8 cellular contexts compared by ENCODE assay signal in the genomic region with DNA sequence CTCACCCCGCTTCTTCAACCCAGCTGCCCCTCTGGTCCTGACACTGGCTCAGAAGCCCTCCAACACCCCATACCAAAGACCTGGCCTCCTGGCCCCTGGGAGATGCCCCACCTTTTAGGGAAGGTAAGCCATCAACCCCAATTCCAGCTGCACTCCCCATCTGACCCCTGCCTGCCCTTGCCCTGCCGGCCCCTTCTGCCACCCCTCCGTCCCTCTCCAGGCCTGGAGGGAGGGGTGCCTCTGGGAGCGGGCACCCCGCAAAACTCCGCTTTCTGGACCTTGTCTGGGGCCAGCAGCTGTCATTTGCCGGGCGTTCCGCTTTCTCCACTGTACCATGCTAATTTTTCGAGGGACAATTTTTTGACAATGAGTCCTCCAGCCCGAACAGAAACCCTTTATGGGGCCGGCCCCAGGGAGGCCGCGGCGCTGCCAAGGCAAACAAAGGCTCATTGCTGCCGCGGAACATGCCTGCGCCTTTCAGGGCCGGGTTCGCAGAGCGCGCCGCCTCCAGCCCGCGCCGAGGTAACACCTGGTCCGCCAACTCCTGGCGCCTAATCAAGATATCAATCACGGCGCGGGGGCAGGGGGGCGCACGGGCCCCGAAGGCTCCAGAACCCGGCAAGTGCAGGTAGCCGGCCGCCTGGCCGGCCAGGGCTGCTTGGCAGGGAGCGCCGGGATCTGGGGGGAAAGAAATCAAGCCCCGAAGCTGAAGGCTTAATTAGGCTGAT.
A peak's percentile ranks its signal among the peaks of the same experiment; 100 is the strongest.
DNase-seq lines count a peak whose midpoint lies in the region; ATAC-seq and TF ChIP-seq lines count a peak whose summit lies in the region.

No MANE protein-coding gene starts in this region.

- ATAC-seq in PC-3: peak; percentile 55
- ATAC-seq in HG03139 (IDR thresholded peaks at IDR 0.05; ENCODE audit: unreplicated experiment): no peak

- intact Hi-C loops in PC-3 (cut with micrococcal nuclease): loop anchor here (1.0 to 2.0 kb wide), 3 partner anchors 31 to 239 kb away; no protein-coding TSS in a partner anchor

- TF ChIP-seq EP300 in neural cell (conservative IDR thresholded peaks at IDR 0.05; ENCODE audit: poor library complexity, severe bottlenecking): no peak

- no peaks in the 10 kb centered on the region for H3K79me2 ChIP-seq in PC-3 (ENCODE audit: low read length)
- H3K79me2 ChIP-seq in neural cell (replicated peaks; ENCODE audit: insufficient read depth, low read length): no peaks in the 10 kb centered on the region

- H3K9me3 ChIP-seq in PC-3 (ENCODE audit: low read length) (no peaks in the 10 kb centered on the region), neural cell (ENCODE audit: low read length) (no peaks in the 10 kb centered on the region)

- POLR2A ChIA-PET in PC-3 (lab: Charles Lee; ENCODE audit: unreplicated experiment): interaction anchor here (0.7 kb wide), 1 partner anchor 1427 kb away, joined by 4 read pairs; no protein-coding TSS in a partner anchor

- H3K9me2 ChIP-seq in PC-3 (replicated peaks; ENCODE audit: low read length) (no peaks in the 10 kb centered on the region), neural cell (ENCODE audit: insufficient read depth, low read length) (no peaks in the 10 kb centered on the region)

- DNase-seq in ELF-1 (ENCODE audit: low read depth, low spot score): peak; percentile 67
- DNase-seq in PC-3: peak; percentile 81
- peak; percentile 39 to 73 for DNase-seq in foreskin fibroblast
- no peak for DNase-seq in GM10266 (ENCODE audit: extremely low spot score)
- DNase-seq in GM20000 (ENCODE audit: low spot score): no peak
- DNase-seq in cortex of kidney (lab: John Stamatoyannopoulos, UW): no peak

- H3K4me1 ChIP-seq in PC-3 (ENCODE audit: insufficient read depth, low read length): peaks cover 24% of the 10 kb centered on the region

- no TSS peak for BruUV-seq in PC-3 (replicated peaks; lab: Mats Ljungman, UMichigan)

- H2AFZ ChIP-seq in PC-3 (ENCODE audit: low read length) (peak overlapping the region; percentile 64), neural cell (ENCODE audit: low read depth, low read length) (peak overlapping the region; percentile 40)

- H3K4me3 ChIP-seq in PC-3 (ENCODE audit: low read length): peak overlapping the region; percentile 72
- H3K4me3 ChIP-seq in foreskin fibroblast (ENCODE audit: low read depth in 1 of 2, low read length in 2 of 2): no peak overlapping the region
- H3K4me3 ChIP-seq in neural cell (ENCODE audit: low read length): peak overlapping the region; percentile 58

- H4K20me1 ChIP-seq in PC-3 (ENCODE audit: low read length): no peaks in the 10 kb centered on the region
- no peaks in the 10 kb centered on the region for H4K20me1 ChIP-seq in neural cell (ENCODE audit: insufficient read depth)

- peak; percentile 27 for TF ChIP-seq RAD21 in neural cell (conservative IDR thresholded peaks at IDR 0.05)

- H3K27me3 ChIP-seq in PC-3 (ENCODE audit: low read length) (no peaks in the 10 kb centered on the region), neural cell (ENCODE audit: insufficient read depth, low read depth, low read length) (peaks cover 42% of the 10 kb centered on the region)

- CTCF ChIA-PET in PC-3 (lab: Charles Lee): no interaction called here

- no peaks in the 10 kb centered on the region for H3K36me3 ChIP-seq in PC-3 (ENCODE audit: low read depth, low read length)
- H3K36me3 ChIP-seq in neural cell (ENCODE audit: insufficient read depth, low read length): no peaks in the 10 kb centered on the region

- TF ChIP-seq CTCF in PC-3 (conservative IDR thresholded peaks at IDR 0.05; ENCODE audit: low read depth, low read length): no peak; the same call in 1 of the 2 replicates
- no peak for TF ChIP-seq CTCF in foreskin fibroblast (IDR thresholded peaks at IDR 0.05; ENCODE audit: low read depth, low read length)
- peak; percentile 48 for TF ChIP-seq CTCF in neural cell (IDR thresholded peaks at IDR 0.05; ENCODE audit: poor library complexity, severe bottlenecking)
- TF ChIP-seq CTCF in GM10266 (IDR thresholded peaks at IDR 0.05; ENCODE audit: control insufficient read depth, insufficient read depth, low read depth, missing control alignments): no peak
- TF ChIP-seq CTCF in GM20000 (IDR thresholded peaks at IDR 0.05; ENCODE audit: extremely low read depth, missing control alignments): no peak

- H3K4me2 ChIP-seq in PC-3 (ENCODE audit: low read length) (peak overlapping the region; percentile 93), neural cell (ENCODE audit: low read length) (peak overlapping the region; percentile 44)

- no peaks in the 10 kb centered on the region for H3F3A ChIP-seq in PC-3 (ENCODE audit: low read length, unreplicated experiment)
- no peaks in the 10 kb centered on the region for H3F3A ChIP-seq in neural cell (ENCODE audit: insufficient read depth, low read length, poor library complexity, severe bottlenecking)

- H3K27ac ChIP-seq in PC-3 (ENCODE audit: low read length) (peak overlapping the region; percentile 27), neural cell (ENCODE audit: low read length) (no peak overlapping the region)

- H3K9ac ChIP-seq in PC-3 (ENCODE audit: low read length): peak overlapping the region; percentile 45
- H3K9ac ChIP-seq in neural cell (ENCODE audit: low read length): peak overlapping the region; percentile 55

TF ChIP-seq in neural cell, 6 proteins besides CTCF, POLR2A, EP300 and RAD21:
- TF ChIP-seq, protein P1, sequence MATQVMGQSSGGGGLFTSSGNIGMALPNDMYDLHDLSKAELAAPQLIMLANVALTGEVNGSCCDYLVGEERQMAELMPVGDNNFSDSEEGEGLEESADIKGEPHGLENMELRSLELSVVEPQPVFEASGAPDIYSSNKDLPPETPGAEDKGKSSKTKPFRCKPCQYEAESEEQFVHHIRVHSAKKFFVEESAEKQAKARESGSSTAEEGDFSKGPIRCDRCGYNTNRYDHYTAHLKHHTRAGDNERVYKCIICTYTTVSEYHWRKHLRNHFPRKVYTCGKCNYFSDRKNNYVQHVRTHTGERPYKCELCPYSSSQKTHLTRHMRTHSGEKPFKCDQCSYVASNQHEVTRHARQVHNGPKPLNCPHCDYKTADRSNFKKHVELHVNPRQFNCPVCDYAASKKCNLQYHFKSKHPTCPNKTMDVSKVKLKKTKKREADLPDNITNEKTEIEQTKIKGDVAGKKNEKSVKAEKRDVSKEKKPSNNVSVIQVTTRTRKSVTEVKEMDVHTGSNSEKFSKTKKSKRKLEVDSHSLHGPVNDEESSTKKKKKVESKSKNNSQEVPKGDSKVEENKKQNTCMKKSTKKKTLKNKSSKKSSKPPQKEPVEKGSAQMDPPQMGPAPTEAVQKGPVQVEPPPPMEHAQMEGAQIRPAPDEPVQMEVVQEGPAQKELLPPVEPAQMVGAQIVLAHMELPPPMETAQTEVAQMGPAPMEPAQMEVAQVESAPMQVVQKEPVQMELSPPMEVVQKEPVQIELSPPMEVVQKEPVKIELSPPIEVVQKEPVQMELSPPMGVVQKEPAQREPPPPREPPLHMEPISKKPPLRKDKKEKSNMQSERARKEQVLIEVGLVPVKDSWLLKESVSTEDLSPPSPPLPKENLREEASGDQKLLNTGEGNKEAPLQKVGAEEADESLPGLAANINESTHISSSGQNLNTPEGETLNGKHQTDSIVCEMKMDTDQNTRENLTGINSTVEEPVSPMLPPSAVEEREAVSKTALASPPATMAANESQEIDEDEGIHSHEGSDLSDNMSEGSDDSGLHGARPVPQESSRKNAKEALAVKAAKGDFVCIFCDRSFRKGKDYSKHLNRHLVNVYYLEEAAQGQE (IDR thresholded peaks at IDR 0.05; ENCODE audit: borderline replicate concordance): no peak
- TF ChIP-seq EZH2 (IDR thresholded peaks at IDR 0.05; ENCODE audit: borderline replicate concordance, insufficient read depth, low read length, poor library complexity, severe bottlenecking) (no peak), POLR2AphosphoS5 (IDR thresholded peaks at IDR 0.05) (peak; percentile 70), MXI1 (conservative IDR thresholded peaks at IDR 0.05; ENCODE audit: poor library complexity, severe bottlenecking) (peak; percentile 20), SMC3 (conservative IDR thresholded peaks at IDR 0.05; ENCODE audit: poor library complexity) (peak; percentile 30), TAF1 (IDR thresholded peaks at IDR 0.05; ENCODE audit: low read depth) (no peak)

Comparison
In these comparisons a context has a peak if more than half of its experiments do, and no peak if none do; other contexts are left out.
1. DNase-seq: peak in ELF-1 (single experiment), PC-3 (single experiment) and foreskin fibroblast (2 of 2); none in GM10266 (single experiment), GM20000 (single experiment) and cortex of kidney (single experiment).
2. H3K4me3 ChIP-seq: peak in PC-3 (single experiment) and neural cell (single experiment); none in foreskin fibroblast (0 of 2).